1 cellular context compared by ENCODE assay signal in genomic region chr2:112055833-112056625, GRCh38.
TF ChIP-seq lines count a peak whose summit lies in the region.

No MANE protein-coding gene starts in this region.

TF ChIP-seq in GM23338, 12 proteins besides CTCF, POLR2A, EP300 and RAD21 (continued from another document):
- TF ChIP-seq ZNF462 (CRISPR knock-in tag; IDR thresholded peaks at IDR 0.05): no peak
- no peak for TF ChIP-seq NANOG (IDR thresholded peaks at IDR 0.05; ENCODE audit: borderline replicate concordance)
- no peak for TF ChIP-seq CREB1 (CRISPR knock-in tag; IDR thresholded peaks at IDR 0.05; ENCODE audit: low read depth)
- no peak for TF ChIP-seq ZNF331 (CRISPR knock-in tag; IDR thresholded peaks at IDR 0.05; ENCODE audit: low read depth)
- no peak for TF ChIP-seq POLR2AphosphoS5 (IDR thresholded peaks at IDR 0.05; ENCODE audit: low read depth)
- no peak for TF ChIP-seq EZH2phosphoT487 (IDR thresholded peaks at IDR 0.05; ENCODE audit: unreplicated experiment)
